17 cellular contexts compared by ENCODE assay signal in genomic region chr21:35024475-35024874, GRCh38. TPM values are rescaled to one million over a fixed set of nuclear protein-coding genes. Genes with fewer than 3 reads are reported as not detected.
DNase-seq lines count a peak whose midpoint lies in the region; ATAC-seq lines count a peak whose summit lies in the region.
"Had no signal": no experiment of that assay in that cellular context is flagged by ENCODE, and none has a peak within 500 bp of the region (broad histone marks: within the 10 kb centered on the region; RNA-seq: fewer than 3 reads in every experiment).

No MANE protein-coding gene starts in this region.

- DNase-seq in CD4-positive, alpha-beta memory T cell, result no peak
- no peak for DNase-seq in activated CD4-positive, alpha-beta memory T cell treated with anti-CD3 and anti-CD28 coated beads for 36 hours
- DNase-seq in naive B cell, result no peak
- DNase-seq in AG20443 (ENCODE audit: low spot score), result no peak
- no peak for DNase-seq in HT-29 (ENCODE audit: low spot score)
- DNase-seq: AML-193, dermis blood vessel endothelial cell, mammary epithelial cell, NCI-H1694, NCI-H82, SHP77, sigmoid colon, upper lobe of left lung, WERI-Rb-1 had no signal

- H3K27ac Mint-ChIP-seq in CD4-positive, alpha-beta memory T cell, result peak overlapping the region; percentile 97 to 100 (median 98)
- H3K27ac Mint-ChIP-seq in activated CD4-positive, alpha-beta memory T cell treated with anti-CD3 and anti-CD28 coated beads for 36 hours, result peak overlapping the region; percentile 91
- peak overlapping the region in 4 of 6 donors; percentile 9 to 96 (median 38) for H3K27ac Mint-ChIP-seq in naive B cell

- no peaks in the 10 kb centered on the region for H3K27me3 ChIP-seq in BLaER1 treated with 17β-estradiol and CSF1 and Interleukin-3, amounts not matched to agents 10 nM and 100 nM
- H3K27me3 ChIP-seq in CD4-positive, alpha-beta memory T cell (ENCODE audit: insufficient read depth, low read length), result no peaks in the 10 kb centered on the region
- H3K27me3 ChIP-seq: sigmoid colon, upper lobe of left lung had no signal

- H3K9me3 Mint-ChIP-seq in CD4-positive, alpha-beta memory T cell, result no peaks in the 10 kb centered on the region
- H3K9me3 Mint-ChIP-seq in activated CD4-positive, alpha-beta memory T cell treated with anti-CD3 and anti-CD28 coated beads for 36 hours, result peaks cover 3% of the 10 kb centered on the region
- no peaks in the 10 kb centered on the region for H3K9me3 Mint-ChIP-seq in naive B cell

- H3K4me1 ChIP-seq in BLaER1 treated with 17β-estradiol and CSF1 and Interleukin-3, amounts not matched to agents 10 nM and 100 nM, result peaks cover 44 to 96% (median 92%) of the 10 kb centered on the region in 10 experiments
- peaks cover 92% of the 10 kb centered on the region for H3K4me1 ChIP-seq in CD4-positive, alpha-beta memory T cell (ENCODE audit: insufficient read depth, low read length)
- H3K4me1 ChIP-seq: parathyroid adenoma had no signal

- H3K9me3 ChIP-seq in BLaER1 treated with 17β-estradiol and CSF1 and Interleukin-3, amounts not matched to agents 10 nM and 100 nM (replicated peaks in 1 of 11), result peaks cover 0 to 7% (median 0%) of the 10 kb centered on the region in 11 experiments; a peak in 6 of 22 replicates
- no peaks in the 10 kb centered on the region for H3K9me3 ChIP-seq in CD4-positive, alpha-beta memory T cell (ENCODE audit: control insufficient read depth in 1 of 2, low read length in 2 of 2)
- H3K9me3 ChIP-seq: sigmoid colon, upper lobe of left lung had no signal

- peak overlapping the region in 6 of 11 experiments; percentile 9 to 88 (median 84); a peak in 9 of 22 replicates for H3K9ac ChIP-seq in BLaER1 treated with 17β-estradiol and CSF1 and Interleukin-3, amounts not matched to agents 10 nM and 100 nM
- H3K9ac ChIP-seq: parathyroid adenoma had no signal

- H3K4me3 ChIP-seq in BLaER1 treated with 17β-estradiol and CSF1 and Interleukin-3, amounts not matched to agents 10 nM and 100 nM, result no peak overlapping the region
- no peak overlapping the region for H3K4me3 ChIP-seq in CD4-positive, alpha-beta memory T cell (ENCODE audit: low read length in 2 of 2)
- H3K4me3 ChIP-seq: sigmoid colon, upper lobe of left lung had no signal

- no peaks in the 10 kb centered on the region for H3K27me3 Mint-ChIP-seq in CD4-positive, alpha-beta memory T cell
- no peaks in the 10 kb centered on the region for H3K27me3 Mint-ChIP-seq in activated CD4-positive, alpha-beta memory T cell treated with anti-CD3 and anti-CD28 coated beads for 36 hours
- H3K27me3 Mint-ChIP-seq in naive B cell, result no peaks in the 10 kb centered on the region

- H3K4me1 Mint-ChIP-seq in CD4-positive, alpha-beta memory T cell, result peaks cover 78 to 94% (median 88%) of the 10 kb centered on the region in 4 donors
- H3K4me1 Mint-ChIP-seq in activated CD4-positive, alpha-beta memory T cell treated with anti-CD3 and anti-CD28 coated beads for 36 hours (ENCODE audit: low read depth), result peaks cover 86% of the 10 kb centered on the region
- H3K4me1 Mint-ChIP-seq in naive B cell, result peaks cover 50 to 73% (median 71%) of the 10 kb centered on the region in 3 donors

- CTCF ChIA-PET in CD4-positive, alpha-beta memory T cell (lab: Charles Lee; ENCODE audit: partially characterized antibody), result interaction anchor here (1.0 to 3.8 kb wide), 4 partner anchors 23 to 90 kb away, joined by 3 to 26 read pairs (median 14); no protein-coding TSS in a partner anchor
- CTCF ChIA-PET in activated CD4-positive, alpha-beta memory T cell treated with anti-CD3 and anti-CD28 coated beads for 36 hours (lab: Charles Lee), result interaction anchor here (0.6 to 2.3 kb wide), 5 partner anchors 24 to 376 kb away, joined by 3 to 7 read pairs (median 6); no protein-coding TSS in a partner anchor

- H3K4me2 ChIP-seq in BLaER1 treated with 17β-estradiol and CSF1 and Interleukin-3, amounts not matched to agents 10 nM and 100 nM, result peak overlapping the region in 9 of 11 experiments; percentile 81 to 96 (median 90); a peak in 18 of 22 replicates

- POLR2A ChIA-PET in CD4-positive, alpha-beta memory T cell (lab: Charles Lee; ENCODE audit: partially characterized antibody), result interaction anchor here (0.7 to 26.1 kb wide), 7 partner anchors 10 to 135 kb away, joined by 3 to 729 read pairs (median 21); partner anchors contain the start of gene RUNX1
- POLR2A ChIA-PET in activated CD4-positive, alpha-beta memory T cell treated with anti-CD3 and anti-CD28 coated beads for 36 hours (lab: Charles Lee), result interaction anchor here (0.6 to 8.0 kb wide), 13 partner anchors 10 to 141 kb away, joined by 3 to 83 read pairs (median 7); no protein-coding TSS in a partner anchor

- intact Hi-C loops in CD4-positive, alpha-beta memory T cell (cut with micrococcal nuclease), result no loop called here
- intact Hi-C loops in activated CD4-positive, alpha-beta memory T cell treated with anti-CD3 and anti-CD28 coated beads for 36 hours (cut with micrococcal nuclease), result loop anchor here (1.0 to 2.0 kb wide), 4 partner anchors 37 to 78 kb away; no protein-coding TSS in a partner anchor

- peaks cover 0 to 11% (median 0%) of the 10 kb centered on the region in 11 experiments; a peak in 6 of 22 replicates for H4K20me1 ChIP-seq in BLaER1 treated with 17β-estradiol and CSF1 and Interleukin-3, amounts not matched to agents 10 nM and 100 nM

- H3K36me3 Mint-ChIP-seq in CD4-positive, alpha-beta memory T cell, result peaks cover 17 to 43% of the 10 kb centered on the region in 2 donors
- peaks cover 3% of the 10 kb centered on the region for H3K36me3 Mint-ChIP-seq in activated CD4-positive, alpha-beta memory T cell treated with anti-CD3 and anti-CD28 coated beads for 36 hours
- H3K36me3 Mint-ChIP-seq in naive B cell, result no peaks in the 10 kb centered on the region

- peak overlapping the region in 6 of 8 donors; percentile 25 to 97 (median 48) for H3K4me3 Mint-ChIP-seq in CD4-positive, alpha-beta memory T cell
- peak overlapping the region; percentile 4 for H3K4me3 Mint-ChIP-seq in activated CD4-positive, alpha-beta memory T cell treated with anti-CD3 and anti-CD28 coated beads for 36 hours
- no peak overlapping the region for H3K4me3 Mint-ChIP-seq in naive B cell

- peak overlapping the region in 9 of 11 experiments; percentile 87 to 97 (median 95); a peak in 17 of 22 replicates for H3K27ac ChIP-seq in BLaER1 treated with 17β-estradiol and CSF1 and Interleukin-3, amounts not matched to agents 10 nM and 100 nM
- peak overlapping the region; percentile 71 for H3K27ac ChIP-seq in CD4-positive, alpha-beta memory T cell (ENCODE audit: low read depth, low read length)
- H3K27ac ChIP-seq: parathyroid adenoma, sigmoid colon, WERI-Rb-1 had no signal

- no peak for ATAC-seq in naive B cell (ENCODE audit: low read depth in 2 of 2)
- no peak for ATAC-seq in GM18907 (IDR thresholded peaks at IDR 0.05; ENCODE audit: unreplicated experiment)

- peaks cover 0 to 80% (median 58%) of the 10 kb centered on the region in 11 experiments; a peak in 18 of 22 replicates for H3K36me3 ChIP-seq in BLaER1 treated with 17β-estradiol and CSF1 and Interleukin-3, amounts not matched to agents 10 nM and 100 nM
- no peaks in the 10 kb centered on the region for H3K36me3 ChIP-seq in CD4-positive, alpha-beta memory T cell (ENCODE audit: insufficient read depth, low read length)
- H3K36me3 ChIP-seq: sigmoid colon, upper lobe of left lung, WERI-Rb-1 had no signal

RNA-seq across cellular contexts. Expression of gene RUNX1, which starts 24.6 kb away (rescaled TPM):
- total RNA-seq in CD4-positive, alpha-beta memory T cell, result 10 to 100 TPM; 86.1 to 96.3 TPM
- 10 to 100 TPM in 1 of 2 donors, 1 to 10 TPM in 1; 6.0 to 26.7 TPM for polyA plus RNA-seq in CD4-positive, alpha-beta memory T cell
- 10 to 100 TPM; 50.6 to 55.8 TPM for total RNA-seq in activated CD4-positive, alpha-beta memory T cell treated with anti-CD3 and anti-CD28 coated beads for 36 hours
- polyA plus RNA-seq in naive B cell (ENCODE audit: low read depth in 6 of 6), result 10 to 100 TPM in 5 of 6 donors, 1 to 10 TPM in 1; 8.8 to 20.7 (median 14.6) TPM
- total RNA-seq in HT-29 (2014; rRNA removed; shearing (Covaris generic)), result 17.6 and 26.7 TPM in 2 replicates

Comparison
In these comparisons a context has a peak if more than half of its experiments do, and no peak if none do; other contexts are left out.
1. H3K27ac Mint-ChIP-seq: peak in every context shown above with its lines; median percentile 98 in CD4-positive, alpha-beta memory T cell; 91 in activated CD4-positive, alpha-beta memory T cell treated with anti-CD3 and anti-CD28 coated beads for 36 hours; 38 in naive B cell.
2. H3K4me3 Mint-ChIP-seq: peak in CD4-positive, alpha-beta memory T cell (6 of 8) and activated CD4-positive, alpha-beta memory T cell treated with anti-CD3 and anti-CD28 coated beads for 36 hours (single experiment); none in naive B cell (0 of 8).